Comparison of ENCODE assay signal across 8 cellular contexts in the genomic region with DNA sequence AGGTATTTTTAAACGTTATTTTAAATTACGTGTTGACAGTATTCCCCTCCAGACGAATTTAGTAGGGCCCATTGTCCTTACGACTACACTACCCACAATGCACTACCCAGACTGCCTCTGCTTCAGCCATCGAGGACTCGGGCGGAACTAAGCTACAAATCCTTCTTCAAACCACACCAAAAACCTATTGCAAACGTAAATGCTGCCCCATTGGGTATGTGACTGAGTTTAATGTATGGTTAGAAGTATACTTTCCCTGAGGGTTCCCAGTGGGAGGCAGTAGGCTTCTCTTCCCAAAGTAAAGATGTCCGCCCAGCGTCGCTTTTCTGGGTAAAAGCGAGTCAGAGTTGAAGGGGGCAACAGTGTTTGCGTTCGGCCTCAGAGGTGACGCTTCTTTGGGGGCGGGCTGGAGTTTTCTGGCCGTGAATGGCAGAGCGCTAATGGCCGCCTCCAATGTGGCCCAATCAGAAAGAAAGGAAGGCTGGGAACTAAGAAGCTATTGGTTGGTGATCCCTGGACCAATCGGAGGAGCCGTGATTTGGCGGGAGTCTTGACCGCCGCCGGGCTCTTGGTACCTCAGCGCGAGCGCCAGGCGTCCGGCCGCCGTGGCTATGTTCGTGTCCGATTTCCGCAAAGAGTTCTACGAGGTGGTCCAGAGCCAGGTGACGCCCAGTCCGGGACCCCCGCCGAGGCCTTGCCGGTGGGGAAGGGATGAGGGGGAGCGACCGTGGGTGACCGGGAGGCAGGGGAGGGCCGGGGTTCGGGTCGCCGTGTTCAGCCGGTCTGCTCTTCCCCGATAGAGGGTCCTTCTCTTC. TPM values are rescaled to one million over a fixed set of nuclear protein-coding genes. Genes with fewer than 3 reads are reported as not detected.
DNase-seq lines count a peak whose midpoint lies in the region; ATAC-seq and TF ChIP-seq lines count a peak whose summit lies in the region.

A gene with protein sequence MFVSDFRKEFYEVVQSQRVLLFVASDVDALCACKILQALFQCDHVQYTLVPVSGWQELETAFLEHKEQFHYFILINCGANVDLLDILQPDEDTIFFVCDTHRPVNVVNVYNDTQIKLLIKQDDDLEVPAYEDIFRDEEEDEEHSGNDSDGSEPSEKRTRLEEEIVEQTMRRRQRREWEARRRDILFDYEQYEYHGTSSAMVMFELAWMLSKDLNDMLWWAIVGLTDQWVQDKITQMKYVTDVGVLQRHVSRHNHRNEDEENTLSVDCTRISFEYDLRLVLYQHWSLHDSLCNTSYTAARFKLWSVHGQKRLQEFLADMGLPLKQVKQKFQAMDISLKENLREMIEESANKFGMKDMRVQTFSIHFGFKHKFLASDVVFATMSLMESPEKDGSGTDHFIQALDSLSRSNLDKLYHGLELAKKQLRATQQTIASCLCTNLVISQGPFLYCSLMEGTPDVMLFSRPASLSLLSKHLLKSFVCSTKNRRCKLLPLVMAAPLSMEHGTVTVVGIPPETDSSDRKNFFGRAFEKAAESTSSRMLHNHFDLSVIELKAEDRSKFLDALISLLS (plus strand): TSS at position 563 of the 815 bp plus-strand sequence. CDS start 49 bp downstream, at position 612.

- intact Hi-C loops in heart right ventricle (cut with DNase I) = loop anchor here in 8 of 10 donors (1.0 to 10.0 kb wide), 14 partner anchors 32 to 335 kb away; a partner anchor contains a TSS
- intact Hi-C loops in posterior cingulate gyrus (cut with DNase I) = loop anchor here (5.0 to 10.0 kb wide), 3 partner anchors 47 to 525 kb away; a partner anchor contains a TSS
- intact Hi-C loops in upper lobe of right lung (cut with DNase I) = no loop called here

- H3K27ac ChIP-seq in heart right ventricle = peak within 1 kb of the TSS; percentile 93 to 100 (median 98)
- peak within 1 kb of the TSS; percentile 100 for H3K27ac ChIP-seq in upper lobe of right lung

- no peaks in the 10 kb centered on the region for H3K9me3 ChIP-seq in heart right ventricle
- H3K9me3 ChIP-seq in upper lobe of right lung = no peaks in the 10 kb centered on the region

- H3K4me1 Mint-ChIP-seq in T-helper 1 cell treated with Interleukin-12 subunit alpha and Interleukin-12 subunit beta and Interleukin-4 antibody, amounts not matched to agents 30 μg/mL and 1 μg/mL, for 36 hours (ENCODE audit: low read depth) = peaks cover 29% of the 10 kb centered on the region

- peaks cover 17% of the 10 kb centered on the region for H3K36me3 Mint-ChIP-seq in T-helper 1 cell treated with Interleukin-12 subunit alpha and Interleukin-12 subunit beta and Interleukin-4 antibody, amounts not matched to agents 30 μg/mL and 1 μg/mL, for 36 hours (ENCODE audit: low read depth)

- peaks cover 3 to 45% (median 31%) of the 10 kb centered on the region in 9 donors for H3K4me1 ChIP-seq in heart right ventricle
- H3K4me1 ChIP-seq in upper lobe of right lung = peaks cover 19% of the 10 kb centered on the region

- H3K27me3 Mint-ChIP-seq in T-helper 1 cell treated with Interleukin-12 subunit alpha and Interleukin-12 subunit beta and Interleukin-4 antibody, amounts not matched to agents 30 μg/mL and 1 μg/mL, for 36 hours (ENCODE audit: low read depth) = no peaks in the 10 kb centered on the region

- no peaks in the 10 kb centered on the region for H3K27me3 ChIP-seq in heart right ventricle
- no peaks in the 10 kb centered on the region for H3K27me3 ChIP-seq in upper lobe of right lung

- H3K4me3 ChIP-seq in heart right ventricle = peak within 1 kb of the TSS; percentile 58 to 95 (median 86)
- H3K4me3 ChIP-seq in upper lobe of right lung = peak within 1 kb of the TSS; percentile 85

- DNase-seq in GM13977 (ENCODE audit: low spot score) (peak; percentile 97), NCI-H1694 (lab: John Stamatoyannopoulos, UW) (peak; percentile 95), amniotic stem cell (lab: John Stamatoyannopoulos, UW) (peak; percentile 97), heart right ventricle (peak; percentile 93 to 98), posterior cingulate gyrus (peak; percentile 93 to 99 (median 96)), upper lobe of right lung (peak; percentile 96)

- TF ChIP-seq CTCF in GM13977 (IDR thresholded peaks at IDR 0.05; ENCODE audit: extremely low read depth, insufficient read depth, missing control alignments) = no peak
- TF ChIP-seq CTCF in heart right ventricle (IDR thresholded peaks at IDR 0.05) = no peak
- no peak for TF ChIP-seq CTCF in upper lobe of right lung (IDR thresholded peaks at IDR 0.05)

- no peaks in the 10 kb centered on the region for H3K9me3 Mint-ChIP-seq in T-helper 1 cell treated with Interleukin-12 subunit alpha and Interleukin-12 subunit beta and Interleukin-4 antibody, amounts not matched to agents 30 μg/mL and 1 μg/mL, for 36 hours

- in situ Hi-C loops in GM13977 (cut with MboI; ENCODE audit: low pct_unique_long_range_greater_than_20kb, low sequenced_read_pairs, unreplicated experiment) = no loop called here

- H3K36me3 ChIP-seq in heart right ventricle (peaks cover 0 to 17% (median 2%) of the 10 kb centered on the region in 9 donors), upper lobe of right lung (peaks cover 4% of the 10 kb centered on the region)

- ATAC-seq in HG02884 (IDR thresholded peaks at IDR 0.05; ENCODE audit: unreplicated experiment) (peak; percentile 78), heart right ventricle (peak; percentile 95 to 99 (median 98)), upper lobe of right lung (peak; percentile 97)

- peak within 1 kb of the TSS; percentile 98 for H3K4me3 Mint-ChIP-seq in T-helper 1 cell treated with Interleukin-12 subunit alpha and Interleukin-12 subunit beta and Interleukin-4 antibody, amounts not matched to agents 30 μg/mL and 1 μg/mL, for 36 hours

- 0 to 1% methylated on average over 50 of the region's 50 CpGs for WGBS in heart right ventricle, 2 donors

- peak within 1 kb of the TSS; percentile 99 for H3K27ac Mint-ChIP-seq in T-helper 1 cell treated with Interleukin-12 subunit alpha and Interleukin-12 subunit beta and Interleukin-4 antibody, amounts not matched to agents 30 μg/mL and 1 μg/mL, for 36 hours

RNA-seq across cellular contexts. Expression of the gene that starts here (rescaled TPM):
- 1 to 10 TPM in 2 of 10 donors, under 1 TPM in 4, not detected in 4; 0.21 to 3.4 (median 0.69) TPM for total RNA-seq in heart right ventricle
- under 1 TPM; 0.15 to 0.54 TPM for polyA plus RNA-seq in heart right ventricle
- 0.58 TPM for total RNA-seq in upper lobe of right lung

Comparison
In these comparisons a context has a peak if more than half of its experiments do, and no peak if none do; other contexts are left out.
1. Peak in every context shown above with its lines: DNase-seq, ATAC-seq, H3K4me3 ChIP-seq and H3K27ac ChIP-seq.
2. Peak in DNase-seq, ATAC-seq, H3K4me3 ChIP-seq and H3K27ac ChIP-seq in upper lobe of right lung; RNA of the gene not detected or under 1 TPM.